Comparison of ENCODE assay signal across 16 cellular contexts in genomic region chr10:71819985-71820384, GRCh38.
"Had no signal": no experiment of that assay in that cellular context is flagged by ENCODE, and none has a peak within 500 bp of the region (broad histone marks: within the 10 kb centered on the region; RNA-seq: fewer than 3 reads in every experiment).

No MANE protein-coding gene starts in this region.

- H3K27ac ChIP-seq: foreskin keratinocyte, hepatocyte, right lobe of liver had no signal

- H3K4me1 Mint-ChIP-seq: endodermal cell had no signal

- H3K4me1 ChIP-seq: foreskin keratinocyte, right lobe of liver had no signal

- H3K9me3 Mint-ChIP-seq: endodermal cell; naive thymus-derived CD4-positive, alpha-beta T cell; nephron progenitor cell; stimulated activated naive B cell treated with anti-CD40 and anti-IgM and Interleukin-4, amounts not matched to agents 10 μg/mL and 1 μg/mL and 100 μg/mL, for 72 hours had no signal

- H3K4me3 ChIP-seq: hepatocyte, psoas muscle, right lobe of liver had no signal

- H3K27me3 Mint-ChIP-seq: naive thymus-derived CD4-positive, alpha-beta T cell; stimulated activated naive B cell treated with anti-CD40 and anti-IgM and Interleukin-4, amounts not matched to agents 10 μg/mL and 1 μg/mL and 100 μg/mL, for 72 hours had no signal

- H3K9me3 ChIP-seq: psoas muscle, right lobe of liver had no signal

- H3K27ac Mint-ChIP-seq: endodermal cell; stimulated activated naive B cell treated with anti-CD40 and anti-IgM and Interleukin-4, amounts not matched to agents 10 μg/mL and 1 μg/mL and 100 μg/mL, for 72 hours had no signal

- ATAC-seq: foreskin keratinocyte; naive thymus-derived CD4-positive, alpha-beta T cell; psoas muscle; right lobe of liver; stimulated activated naive B cell treated with anti-CD40 and anti-IgM and Interleukin-4, amounts not matched to agents 10 μg/mL and 1 μg/mL and 100 μg/mL, for 72 hours had no signal

- H3K4me3 Mint-ChIP-seq: endodermal cell; naive thymus-derived CD4-positive, alpha-beta T cell; nephron progenitor cell; stimulated activated naive B cell treated with anti-CD40 and anti-IgM and Interleukin-4, amounts not matched to agents 10 μg/mL and 1 μg/mL and 100 μg/mL, for 72 hours had no signal

- H3K27me3 ChIP-seq: foreskin keratinocyte, hepatocyte, right lobe of liver had no signal

- DNase-seq: endodermal cell; erythroblast; foreskin keratinocyte; kidney glomerular epithelial cell; mammary epithelial cell; naive thymus-derived CD4-positive, alpha-beta T cell; nephron progenitor cell; psoas muscle; retina; right lobe of liver; stimulated activated CD4-positive, alpha-beta T cell treated with anti-CD3 and anti-CD28 coated beads, Interleukin-15, amount 100 ng/mL, for 24 hours; stimulated activated CD4-positive, alpha-beta T cell treated with anti-CD3 and anti-CD28 coated beads, Interleukin-1b, Interleukin-23, amount 100 ng/mL, for 48 hours; stimulated activated CD4-positive, alpha-beta T cell treated with anti-CD3 and anti-CD28 coated beads, Interleukin-4, amount 100 ng/mL, for 24 hours; stimulated activated naive B cell treated with anti-CD40 and anti-IgM and Interleukin-4, amounts not matched to agents 10 μg/mL and 1 μg/mL and 100 μg/mL, for 72 hours; trophoblast cell had no signal
